Comparison of ENCODE assay signal across 19 cellular contexts in genomic region chr6:17945575-17945974, GRCh38. TPM values are rescaled to one million over a fixed set of nuclear protein-coding genes. Genes with fewer than 3 reads are reported as not detected.
DNase-seq lines count a peak whose midpoint lies in the region; ATAC-seq, FAIRE-seq and TF ChIP-seq lines count a peak whose summit lies in the region.
"Had no signal": no experiment of that assay in that cellular context is flagged by ENCODE, and none has a peak within 500 bp of the region (broad histone marks: within the 10 kb centered on the region; RNA-seq: fewer than 3 reads in every experiment).

No MANE protein-coding gene starts in this region.

- H3K4me3 ChIP-seq in astrocyte (ENCODE audit: insufficient read depth, low read depth, low read length): no peak overlapping the region
- no peak overlapping the region for H3K4me3 ChIP-seq in right cardiac atrium (ENCODE audit: low read length)
- no peak overlapping the region for H3K4me3 ChIP-seq in small intestine (ENCODE audit: low read depth in 1 of 2, low read length in 2 of 2)
- no peak overlapping the region for H3K4me3 ChIP-seq in hepatocyte
- H3K4me3 ChIP-seq: HAP-1 had no signal

- H3K9me3 ChIP-seq in astrocyte (ENCODE audit: insufficient read depth, low read depth, low read length) (no peaks in the 10 kb centered on the region), right cardiac atrium (ENCODE audit: control insufficient read depth, low read length) (no peaks in the 10 kb centered on the region), small intestine (ENCODE audit: control insufficient read depth, low read depth) (no peaks in the 10 kb centered on the region), hepatocyte (ENCODE audit: low read depth) (no peaks in the 10 kb centered on the region)
- H3K9me3 ChIP-seq: Caco-2, HAP-1 had no signal

- intact Hi-C loops in right cardiac atrium (cut with DNase I): no loop called here

- H3K27me3 Mint-ChIP-seq in HFFc6 (ENCODE audit: insufficient read depth) (no peaks in the 10 kb centered on the region), astrocyte (ENCODE audit: low read depth, unreplicated experiment) (no peaks in the 10 kb centered on the region)

- ATAC-seq in right cardiac atrium (peak; percentile 39 to 44), HG02973 (IDR thresholded peaks at IDR 0.05; ENCODE audit: unreplicated experiment) (no peak)

- TF ChIP-seq CTCF in HFFc6 (IDR thresholded peaks at IDR 0.05) (no peak), astrocyte (IDR thresholded peaks at IDR 0.05; ENCODE audit: insufficient read depth, low read depth, low read length) (no peak), hepatocyte (IDR thresholded peaks at IDR 0.05; ENCODE audit: poor library complexity) (no peak)

- H3K27ac ChIP-seq in astrocyte (ENCODE audit: low read depth, low read length): no peak overlapping the region
- peak overlapping the region; percentile 68 for H3K27ac ChIP-seq in right cardiac atrium (ENCODE audit: low read length)
- H3K27ac ChIP-seq in small intestine (ENCODE audit: low read depth in 1 of 2, low read length in 1 of 2): no peak overlapping the region
- H3K27ac ChIP-seq in hepatocyte: no peak overlapping the region

- H3K36me3 ChIP-seq in astrocyte (ENCODE audit: insufficient read depth, low read length) (no peaks in the 10 kb centered on the region), small intestine (ENCODE audit: control insufficient read depth in 2 of 2, insufficient read depth in 2 of 2, low read length in 2 of 2) (no peaks in the 10 kb centered on the region), hepatocyte (replicated peaks; ENCODE audit: insufficient read depth, low read depth) (no peaks in the 10 kb centered on the region)
- H3K36me3 ChIP-seq: HAP-1 had no signal

- H3K4me1 ChIP-seq in astrocyte (ENCODE audit: insufficient read depth, low read length): no peaks in the 10 kb centered on the region
- H3K4me1 ChIP-seq in right cardiac atrium (ENCODE audit: control insufficient read depth, insufficient read depth, low read length): no peaks in the 10 kb centered on the region
- peaks cover 0 to 3% of the 10 kb centered on the region in 2 donors for H3K4me1 ChIP-seq in small intestine (ENCODE audit: control insufficient read depth in 2 of 2, insufficient read depth in 1 of 2, low read depth in 1 of 2, low read length in 1 of 2)
- H3K4me1 ChIP-seq in hepatocyte (ENCODE audit: insufficient read depth): peaks cover 8% of the 10 kb centered on the region
- H3K4me1 ChIP-seq: Caco-2 had no signal

- no peak overlapping the region for H3K4me2 ChIP-seq in astrocyte (ENCODE audit: low read length)
- no peak overlapping the region for H3K4me2 ChIP-seq in hepatocyte

- peak; percentile 5 for FAIRE-seq in astrocyte (lab: Jason Lieb, UNC)
- peak; percentile 5 for FAIRE-seq in small intestine (lab: Jason Lieb, UNC)
- no peak for FAIRE-seq in H54 (lab: Jason Lieb, UNC)
- FAIRE-seq: GM19239 had no signal

- H3K36me3 Mint-ChIP-seq in HFFc6 (ENCODE audit: low read depth): peaks cover 11% of the 10 kb centered on the region
- H3K36me3 Mint-ChIP-seq in astrocyte (ENCODE audit: low read depth, unreplicated experiment): no peaks in the 10 kb centered on the region
- H3K36me3 Mint-ChIP-seq: CD4-positive, CD25-positive, alpha-beta regulatory T cell had no signal

- H3K4me1 Mint-ChIP-seq in HFFc6 (ENCODE audit: low read depth) (peaks cover 46% of the 10 kb centered on the region), astrocyte (ENCODE audit: low read depth, unreplicated experiment) (peaks cover 11% of the 10 kb centered on the region)
- H3K4me1 Mint-ChIP-seq: B cell; CD4-positive, CD25-positive, alpha-beta regulatory T cell had no signal

- 62% methylated on average over 2 of the region's 2 CpGs for WGBS in right cardiac atrium
- 68 to 84% (median 71%) methylated on average over 2 of the region's 2 CpGs for WGBS in small intestine, 3 donors
- WGBS in hepatocyte (ENCODE audit: low lambda C conversion rate, missing lambda C conversion rate): 94% methylated on average over 2 of the region's 2 CpGs

- no peak overlapping the region for H3K4me3 Mint-ChIP-seq in HFFc6
- H3K4me3 Mint-ChIP-seq in astrocyte (ENCODE audit: unreplicated experiment): no peak overlapping the region
- H3K4me3 Mint-ChIP-seq: B cell; CD4-positive, CD25-positive, alpha-beta regulatory T cell had no signal

- no peaks in the 10 kb centered on the region for H3K9me2 ChIP-seq in hepatocyte (replicated peaks; ENCODE audit: insufficient read depth)

- no peak for TF ChIP-seq POLR2A in H54 (IDR thresholded peaks at IDR 0.05; ENCODE audit: low read depth, low read length)

- DNase-seq in HFFc6: no peak
- no peak for DNase-seq in astrocyte (ENCODE audit: low read depth)
- DNase-seq in right cardiac atrium: no peak
- no peak for DNase-seq in small intestine
- DNase-seq in H54 (ENCODE audit: insufficient read length, low spot score): no peak
- DNase-seq in hepatocyte (ENCODE audit: low spot score): no peak
- DNase-seq: Caco-2; CD4-positive, CD25-positive, alpha-beta regulatory T cell; DMS53; MV-4-11; NCI-H1417; NCI-H187 treated with DMSO at 0.1 percent for 48 hours; NCI-H446; NK-92 treated with Interleukin-12 subunit alpha and Interleukin-12 subunit beta, amount 100 ng/mL, for 24 hours; SIG-M5 had no signal

- H4K20me1 ChIP-seq in astrocyte (ENCODE audit: insufficient read depth, low read length) (peaks cover 11% of the 10 kb centered on the region), hepatocyte (ENCODE audit: insufficient read depth, poor library complexity, severe bottlenecking) (peaks cover 7% of the 10 kb centered on the region)

- H3K27me3 ChIP-seq in astrocyte (ENCODE audit: insufficient read depth, low read length) (no peaks in the 10 kb centered on the region), right cardiac atrium (ENCODE audit: control insufficient read depth, insufficient read depth) (no peaks in the 10 kb centered on the region), small intestine (ENCODE audit: control insufficient read depth in 2 of 2, insufficient read depth in 2 of 2, low read length in 2 of 2) (no peaks in the 10 kb centered on the region), hepatocyte (no peaks in the 10 kb centered on the region)

- H3K27ac Mint-ChIP-seq in HFFc6: peak overlapping the region; percentile 82
- H3K27ac Mint-ChIP-seq in astrocyte (ENCODE audit: unreplicated experiment): no peak overlapping the region
- H3K27ac Mint-ChIP-seq: B cell; CD4-positive, CD25-positive, alpha-beta regulatory T cell had no signal

- no peak overlapping the region for H2AFZ ChIP-seq in astrocyte (ENCODE audit: low read depth, low read length)
- H2AFZ ChIP-seq in hepatocyte: no peak overlapping the region

- peaks cover 76% of the 10 kb centered on the region for H3K79me2 ChIP-seq in astrocyte (ENCODE audit: insufficient read depth, low read length)
- H3K79me2 ChIP-seq in hepatocyte: peaks cover 71% of the 10 kb centered on the region

- no peaks in the 10 kb centered on the region for H3K9me3 Mint-ChIP-seq in HFFc6
- no peaks in the 10 kb centered on the region for H3K9me3 Mint-ChIP-seq in astrocyte (ENCODE audit: unreplicated experiment)

- H3K9ac ChIP-seq in astrocyte (ENCODE audit: low read length): no peak overlapping the region

RNA-seq across cellular contexts. Expression of gene KIF13A, which starts 41.9 kb away (rescaled TPM):
- total RNA-seq in HFFc6 (2021; fragmentation: NEBNext Ultra II Directional; extraction: Animal tissue kit (Norgen Biotek cat#: 25700)): 10 to 100 TPM; 63.7 to 72.8 (median 66.4) TPM
- total RNA-seq in astrocyte (38.1 and 38.4 TPM in 2 replicates), right cardiac atrium (10 to 100 TPM; 59.8 to 79.6 (median 73.3) TPM), hepatocyte (27.9 TPM in 2 replicates)
- polyA plus RNA-seq in right cardiac atrium (27.2 TPM), small intestine (10 to 100 TPM; 28.0 to 34.9 (median 29.5) TPM), hepatocyte (13.0 and 16.2 TPM in 2 replicates)
- polyA plus RNA-seq: CD4-positive, CD25-positive, alpha-beta regulatory T cell had no signal
